7 cellular contexts compared by ENCODE assay signal in the genomic region with DNA sequence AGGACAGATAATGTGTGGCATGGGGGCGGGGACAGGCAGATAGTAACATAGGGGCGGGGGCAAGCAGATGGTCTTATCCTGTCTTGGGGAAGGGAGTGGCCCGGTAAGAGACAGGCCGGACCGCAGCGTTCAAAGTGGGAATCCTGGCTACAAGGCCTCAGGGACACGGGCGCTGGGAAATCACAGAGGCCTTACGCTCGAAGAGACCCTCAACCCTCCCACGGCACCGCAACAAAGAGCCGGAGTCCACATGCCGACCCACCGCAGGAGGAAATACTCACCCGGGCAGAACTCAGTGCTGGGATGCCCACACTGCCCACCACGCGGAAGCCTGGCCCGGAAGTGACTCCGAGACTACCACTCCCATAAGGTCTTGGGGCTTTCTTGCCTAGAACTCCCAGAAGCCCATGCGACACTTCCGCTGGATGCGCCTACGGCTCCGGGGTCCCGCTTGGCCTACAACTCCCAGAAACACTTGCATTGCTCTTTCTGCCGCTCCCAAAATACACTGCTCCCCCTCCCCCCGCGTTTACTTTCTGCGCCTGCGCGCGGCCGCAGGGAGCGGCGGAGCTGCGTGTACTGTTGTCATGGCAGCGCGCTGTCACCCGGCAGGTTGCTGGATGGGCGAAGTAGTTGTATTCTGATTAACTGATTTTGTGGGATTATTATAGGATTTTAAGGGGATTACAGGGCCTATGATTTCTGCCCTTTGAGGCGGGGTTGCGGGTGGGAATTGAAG.
DNase-seq lines count a peak whose midpoint lies in the region; ATAC-seq lines count a peak whose summit lies in the region.

A gene (minus strand): TSS at position 344 of the 739 bp plus-strand sequence. CDS start 3,840 bp downstream, outside the sequence.

- ATAC-seq in GM18502 (IDR thresholded peaks at IDR 0.05; ENCODE audit: poor library complexity, unreplicated experiment) = peak; percentile 92
- peak; percentile 97 for ATAC-seq in HG02970 (IDR thresholded peaks at IDR 0.05; ENCODE audit: low FRiP score, unreplicated experiment)

- DNase-seq in NCI-H1930 (lab: John Stamatoyannopoulos, UW) (peak; percentile 99 to 100), T-helper 9 cell (peak; percentile 95), astrocyte of the hippocampus (ENCODE audit: low read depth, low spot score) (peak; percentile 99), hepatic stellate cell (ENCODE audit: low spot score) (peak; percentile 98)

- peak within 1 kb of the TSS; percentile 94 for H3K4me3 ChIP-seq in rectal smooth muscle tissue (ENCODE audit: low read length)

- peak within 1 kb of the TSS; percentile 66 for H3K27ac ChIP-seq in rectal smooth muscle tissue (ENCODE audit: low read depth, low read length)

- H3K9ac ChIP-seq in rectal smooth muscle tissue (ENCODE audit: low read length) = peak within 1 kb of the TSS; percentile 60

- peaks cover 6% of the 10 kb centered on the region for H3K4me1 ChIP-seq in rectal smooth muscle tissue (ENCODE audit: control insufficient read depth, insufficient read depth, low read length)

- peaks cover 4% of the 10 kb centered on the region for H3K36me3 ChIP-seq in rectal smooth muscle tissue (ENCODE audit: control insufficient read depth, insufficient read depth, low read length)

- H3K27me3 ChIP-seq in rectal smooth muscle tissue (ENCODE audit: control insufficient read depth, insufficient read depth, low read length) = no peaks in the 10 kb centered on the region

Comparison
In these comparisons a context has a peak if more than half of its experiments do, and no peak if none do; other contexts are left out.
1. Peak in every context shown above with its lines: DNase-seq, ATAC-seq, H3K4me3 ChIP-seq and H3K27ac ChIP-seq.